In the genomic region with DNA sequence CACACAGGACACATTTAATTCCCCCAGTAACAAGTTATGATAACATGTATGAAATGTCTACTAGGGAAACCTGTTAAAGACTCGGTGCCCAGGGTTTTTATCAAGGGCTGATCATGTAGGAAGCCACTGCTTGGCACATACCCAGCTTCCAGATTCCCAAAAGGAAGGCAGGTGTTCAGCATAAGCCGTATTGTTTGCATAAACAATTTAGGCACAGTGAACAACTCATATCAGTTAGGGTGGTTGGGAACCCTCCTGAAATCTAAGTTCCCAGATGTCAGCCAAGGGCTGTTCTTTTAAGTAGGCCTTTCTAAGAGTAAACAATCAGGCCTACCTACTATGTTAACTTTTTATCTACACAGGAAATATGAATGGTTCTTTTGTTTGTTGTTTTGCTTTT, we compare ENCODE assay signal across 3 cellular contexts.
A peak's percentile ranks its signal among the peaks of the same experiment; 100 is the strongest.
TF ChIP-seq lines count a peak whose summit lies in the region.

No MANE protein-coding gene starts in this region.

TF ChIP-seq in SK-N-SH, 30 proteins besides CTCF, POLR2A, EP300 and RAD21:
- TF ChIP-seq RXRA (IDR thresholded peaks at IDR 0.05; ENCODE audit: borderline replicate concordance, low read depth) (no peak), MEF2A (IDR thresholded peaks at IDR 0.05; ENCODE audit: borderline replicate concordance, low read depth) (no peak), ELF1 (IDR thresholded peaks at IDR 0.05) (no peak), EZH2phosphoT487 (IDR thresholded peaks at IDR 0.05; ENCODE audit: borderline replicate concordance, low read depth) (no peak), CHD2 (IDR thresholded peaks at IDR 0.05; ENCODE audit: low read length, partially characterized antibody) (no peak), RFX5 (IDR thresholded peaks at IDR 0.05; ENCODE audit: low read length) (no peak), USF1 (IDR thresholded peaks at IDR 0.05; ENCODE audit: borderline replicate concordance, low read depth) (no peak), TCF12 (IDR thresholded peaks at IDR 0.05) (no peak), FOXM1 (IDR thresholded peaks at IDR 0.05; ENCODE audit: low read depth) (no peak), NFIC (IDR thresholded peaks at IDR 0.05; ENCODE audit: borderline replicate concordance) (no peak), TAF1 (IDR thresholded peaks at IDR 0.05; ENCODE audit: borderline replicate concordance, low read depth, low read length) (no peak), YY1 (IDR thresholded peaks at IDR 0.05; ENCODE audit: low read depth) (no peak), POLR2AphosphoS5 (IDR thresholded peaks at IDR 0.05; ENCODE audit: low read depth, low read length) (no peak), MXI1 (IDR thresholded peaks at IDR 0.05; ENCODE audit: low read depth, low read length) (no peak), JUND (IDR thresholded peaks at IDR 0.05) (no peak), GABPA (IDR thresholded peaks at IDR 0.05; ENCODE audit: low read depth) (no peak)
- TF ChIP-seq, protein P1, sequence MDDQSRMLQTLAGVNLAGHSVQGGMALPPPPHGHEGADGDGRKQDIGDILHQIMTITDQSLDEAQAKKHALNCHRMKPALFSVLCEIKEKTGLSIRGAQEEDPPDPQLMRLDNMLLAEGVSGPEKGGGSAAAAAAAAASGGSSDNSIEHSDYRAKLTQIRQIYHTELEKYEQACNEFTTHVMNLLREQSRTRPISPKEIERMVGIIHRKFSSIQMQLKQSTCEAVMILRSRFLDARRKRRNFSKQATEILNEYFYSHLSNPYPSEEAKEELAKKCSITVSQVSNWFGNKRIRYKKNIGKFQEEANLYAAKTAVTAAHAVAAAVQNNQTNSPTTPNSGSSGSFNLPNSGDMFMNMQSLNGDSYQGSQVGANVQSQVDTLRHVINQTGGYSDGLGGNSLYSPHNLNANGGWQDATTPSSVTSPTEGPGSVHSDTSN (IDR thresholded peaks at IDR 0.05) = no peak
- TF ChIP-seq, protein P2, sequence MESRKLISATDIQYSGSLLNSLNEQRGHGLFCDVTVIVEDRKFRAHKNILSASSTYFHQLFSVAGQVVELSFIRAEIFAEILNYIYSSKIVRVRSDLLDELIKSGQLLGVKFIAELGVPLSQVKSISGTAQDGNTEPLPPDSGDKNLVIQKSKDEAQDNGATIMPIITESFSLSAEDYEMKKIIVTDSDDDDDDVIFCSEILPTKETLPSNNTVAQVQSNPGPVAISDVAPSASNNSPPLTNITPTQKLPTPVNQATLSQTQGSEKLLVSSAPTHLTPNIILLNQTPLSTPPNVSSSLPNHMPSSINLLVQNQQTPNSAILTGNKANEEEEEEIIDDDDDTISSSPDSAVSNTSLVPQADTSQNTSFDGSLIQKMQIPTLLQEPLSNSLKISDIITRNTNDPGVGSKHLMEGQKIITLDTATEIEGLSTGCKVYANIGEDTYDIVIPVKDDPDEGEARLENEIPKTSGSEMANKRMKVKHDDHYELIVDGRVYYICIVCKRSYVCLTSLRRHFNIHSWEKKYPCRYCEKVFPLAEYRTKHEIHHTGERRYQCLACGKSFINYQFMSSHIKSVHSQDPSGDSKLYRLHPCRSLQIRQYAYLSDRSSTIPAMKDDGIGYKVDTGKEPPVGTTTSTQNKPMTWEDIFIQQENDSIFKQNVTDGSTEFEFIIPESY (IDR thresholded peaks at IDR 0.05; ENCODE audit: borderline replicate concordance, low read depth) = no peak
TF ChIP-seq in SK-N-SH: peak in this region for 0.

TF ChIP-seq in SK-N-SH treated with all-trans-retinoic acid at 6 μM for 48 hours, 23 proteins besides CTCF, POLR2A, EP300 and RAD21 (continued from another document):
- no peak for TF ChIP-seq ZFP3 (CRISPR knock-in tag; IDR thresholded peaks at IDR 0.05)
- no peak for TF ChIP-seq TOX (CRISPR knock-in tag; IDR thresholded peaks at IDR 0.05; ENCODE audit: borderline replicate concordance)
- TF ChIP-seq, protein P3, sequence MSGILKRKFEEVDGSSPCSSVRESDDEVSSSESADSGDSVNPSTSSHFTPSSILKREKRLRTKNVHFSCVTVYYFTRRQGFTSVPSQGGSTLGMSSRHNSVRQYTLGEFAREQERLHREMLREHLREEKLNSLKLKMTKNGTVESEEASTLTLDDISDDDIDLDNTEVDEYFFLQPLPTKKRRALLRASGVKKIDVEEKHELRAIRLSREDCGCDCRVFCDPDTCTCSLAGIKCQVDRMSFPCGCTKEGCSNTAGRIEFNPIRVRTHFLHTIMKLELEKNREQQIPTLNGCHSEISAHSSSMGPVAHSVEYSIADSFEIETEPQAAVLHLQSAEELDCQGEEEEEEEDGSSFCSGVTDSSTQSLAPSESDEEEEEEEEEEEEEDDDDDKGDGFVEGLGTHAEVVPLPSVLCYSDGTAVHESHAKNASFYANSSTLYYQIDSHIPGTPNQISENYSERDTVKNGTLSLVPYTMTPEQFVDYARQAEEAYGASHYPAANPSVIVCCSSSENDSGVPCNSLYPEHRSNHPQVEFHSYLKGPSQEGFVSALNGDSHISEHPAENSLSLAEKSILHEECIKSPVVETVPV (CRISPR knock-in tag; IDR thresholded peaks at IDR 0.05) = no peak
- TF ChIP-seq RARB (CRISPR knock-in tag; IDR thresholded peaks at IDR 0.05) = no peak
- TF ChIP-seq PATZ1 (CRISPR knock-in tag; IDR thresholded peaks at IDR 0.05; ENCODE audit: borderline replicate concordance) = no peak
- TF ChIP-seq ISL1 (CRISPR knock-in tag; IDR thresholded peaks at IDR 0.05) = no peak
- TF ChIP-seq BACH2 (CRISPR knock-in tag; IDR thresholded peaks at IDR 0.05; ENCODE audit: borderline replicate concordance) = no peak
- TF ChIP-seq ZNF8 (CRISPR knock-in tag; IDR thresholded peaks at IDR 0.05) = no peak
- TF ChIP-seq ARNTL (CRISPR knock-in tag; IDR thresholded peaks at IDR 0.05; ENCODE audit: borderline replicate concordance, low read depth) = no peak
- no peak for TF ChIP-seq OSR1 (CRISPR knock-in tag; IDR thresholded peaks at IDR 0.05)
- no peak for TF ChIP-seq TCF4 (CRISPR knock-in tag; IDR thresholded peaks at IDR 0.05; ENCODE audit: borderline replicate concordance)
- no peak for TF ChIP-seq ZNF70 (CRISPR knock-in tag; IDR thresholded peaks at IDR 0.05)
- no peak for TF ChIP-seq TSHZ2 (CRISPR knock-in tag; IDR thresholded peaks at IDR 0.05)
- TF ChIP-seq ZC3H10 (CRISPR knock-in tag; IDR thresholded peaks at IDR 0.05) = no peak
- TF ChIP-seq SNAI2 (CRISPR knock-in tag; IDR thresholded peaks at IDR 0.05) = no peak
- TF ChIP-seq PPARA (CRISPR knock-in tag; IDR thresholded peaks at IDR 0.05; ENCODE audit: borderline replicate concordance) = no peak
- no peak for TF ChIP-seq CSDC2 (CRISPR knock-in tag; IDR thresholded peaks at IDR 0.05)

TF ChIP-seq in HepG2, 621 proteins besides CTCF, POLR2A, EP300 and RAD21:
- no peak for TF ChIP-seq ZMYM2 (CRISPR knock-in tag; IDR thresholded peaks at IDR 0.05)
- peak; percentile 42 for TF ChIP-seq RBM22 (optimal IDR thresholded peaks at IDR 0.05; ENCODE audit: low read length)
- TF ChIP-seq POLR2AphosphoS2 (IDR thresholded peaks at IDR 0.05; ENCODE audit: low read depth, low read length) = peak; percentile 67; the same call in 1 of the 2 replicates
- TF ChIP-seq MIER3 (CRISPR knock-in tag; IDR thresholded peaks at IDR 0.05; ENCODE audit: borderline replicate concordance) = no peak
